Comparison of ENCODE assay signal across 8 cellular contexts in the genomic region with DNA sequence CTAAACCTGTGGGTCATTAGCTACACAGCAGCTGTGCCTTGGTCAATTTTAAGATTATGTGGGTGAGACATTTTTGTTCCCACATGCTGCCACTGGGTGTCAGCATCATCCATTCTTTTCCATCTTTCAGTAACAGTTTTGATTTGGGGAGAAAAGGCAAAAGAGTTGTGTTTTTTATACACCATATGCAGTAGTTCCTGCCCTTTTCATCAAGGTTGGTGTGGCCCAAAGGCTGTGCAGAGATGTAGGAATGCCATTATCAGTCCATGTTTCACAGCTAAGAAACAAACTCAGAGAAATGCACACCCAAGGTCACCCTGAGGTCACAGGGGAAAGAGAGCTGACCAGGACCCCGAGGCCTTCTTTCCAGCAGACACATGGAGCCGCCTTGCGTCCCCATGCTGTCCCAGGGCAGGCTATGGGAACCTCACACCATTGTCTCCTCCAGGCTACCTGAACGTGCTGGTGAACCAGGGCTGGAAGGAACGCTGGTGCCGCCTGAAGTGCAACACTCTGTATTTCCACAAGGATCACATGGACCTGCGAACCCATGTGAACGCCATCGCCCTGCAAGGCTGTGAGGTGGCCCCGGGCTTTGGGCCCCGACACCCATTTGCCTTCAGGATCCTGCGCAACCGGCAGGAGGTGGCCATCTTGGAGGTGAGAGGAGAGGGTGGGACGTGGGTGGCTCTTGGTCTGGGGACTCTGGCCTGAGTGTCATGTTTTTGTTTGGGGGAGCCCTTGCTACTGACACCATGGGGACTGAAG. TPM values are rescaled to one million over a fixed set of nuclear protein-coding genes. Genes with fewer than 3 reads are reported as not detected.
A peak's percentile ranks its signal among the peaks of the same experiment; 100 is the strongest.
DNase-seq lines count a peak whose midpoint lies in the region; ATAC-seq and TF ChIP-seq lines count a peak whose summit lies in the region.

No MANE protein-coding gene starts in this region.

- peak; percentile 83 for ATAC-seq in GM18861 (IDR thresholded peaks at IDR 0.05; ENCODE audit: unreplicated experiment)
- ATAC-seq in lung (ENCODE audit: insufficient read depth, low FRiP score), result no peak
- ATAC-seq in esophagus mucosa, result no peak
- ATAC-seq in HG03095 (IDR thresholded peaks at IDR 0.05; ENCODE audit: unreplicated experiment), result no peak

- no peaks in the 10 kb centered on the region for H3K9me3 Mint-ChIP-seq in CD8-positive, alpha-beta memory T cell

- POLR2A ChIA-PET in CD8-positive, alpha-beta memory T cell (lab: Charles Lee), result no interaction called here

- no peak overlapping the region for H3K4me3 Mint-ChIP-seq in CD8-positive, alpha-beta memory T cell

- H3K36me3 Mint-ChIP-seq in CD8-positive, alpha-beta memory T cell, result no peaks in the 10 kb centered on the region

- no peaks in the 10 kb centered on the region for H3K36me3 ChIP-seq in CD8-positive, alpha-beta memory T cell (ENCODE audit: insufficient read depth, low read length)
- H3K36me3 ChIP-seq in lung (ENCODE audit: control insufficient read depth in 2 of 2, insufficient read depth in 2 of 2, low read length in 2 of 2), result peaks cover 2 to 14% of the 10 kb centered on the region in 2 donors

- H3K27me3 Mint-ChIP-seq in CD8-positive, alpha-beta memory T cell, result peaks cover 4 to 5% of the 10 kb centered on the region in 2 donors

- no peaks in the 10 kb centered on the region for H3K27me3 ChIP-seq in CD8-positive, alpha-beta memory T cell (ENCODE audit: insufficient read depth, low read length, poor library complexity, severe bottlenecking)
- no peaks in the 10 kb centered on the region for H3K27me3 ChIP-seq in lung (ENCODE audit: control insufficient read depth, insufficient read depth)

- CTCF ChIA-PET in CD8-positive, alpha-beta memory T cell (lab: Charles Lee), result interaction anchor here (0.7 to 15.5 kb wide), 20 partner anchors 9 to 247 kb away, joined by 3 to 221 read pairs (median 5); partner anchors contain the start of genes GRPEL2, IL17B and PCYOX1L

- WGBS in lung, 2 donors, result 87 to 92% methylated on average over 14 of the region's 14 CpGs

- no peaks in the 10 kb centered on the region for H3K4me1 Mint-ChIP-seq in CD8-positive, alpha-beta memory T cell

- H3K27ac ChIP-seq in CD8-positive, alpha-beta memory T cell (ENCODE audit: low read depth, low read length), result no peak overlapping the region
- peak overlapping the region in 1 of 2 donors; percentile 30 for H3K27ac ChIP-seq in lung (ENCODE audit: low read depth in 1 of 2, low read length in 1 of 2)

- peak in 4 of 5 donors; percentile 13 to 52 (median 24) for DNase-seq in CD8-positive, alpha-beta memory T cell
- DNase-seq in HuH-7 (ENCODE audit: low spot score) (peak; percentile 52), SHP77 (lab: John Stamatoyannopoulos, UW) (peak; percentile 26 to 44), cardiac fibroblast (ENCODE audit: low read depth in 2 of 2) (peak; percentile 74 to 77), lung (ENCODE audit: low spot score) (no peak)

- H3K4me1 ChIP-seq in CD8-positive, alpha-beta memory T cell (ENCODE audit: insufficient read depth, low read length), result peaks cover 3% of the 10 kb centered on the region
- peaks cover 0 to 11% of the 10 kb centered on the region in 2 donors for H3K4me1 ChIP-seq in lung (ENCODE audit: control insufficient read depth in 2 of 2, insufficient read depth in 2 of 2, low read length in 2 of 2)

- no peaks in the 10 kb centered on the region for H3K9me3 ChIP-seq in CD8-positive, alpha-beta memory T cell (ENCODE audit: low read length)
- no peaks in the 10 kb centered on the region for H3K9me3 ChIP-seq in lung (ENCODE audit: control insufficient read depth in 2 of 2, insufficient read depth in 1 of 2, low read length in 1 of 2)

- peak; percentile 54 for TF ChIP-seq CTCF in cardiac fibroblast (IDR thresholded peaks at IDR 0.05; ENCODE audit: low read depth, low read length)
- TF ChIP-seq CTCF in lung (IDR thresholded peaks at IDR 0.05; ENCODE audit: control extremely low read depth, extremely low read depth), result peak; percentile 67

- no peak overlapping the region for H3K4me3 ChIP-seq in CD8-positive, alpha-beta memory T cell (ENCODE audit: low read length)
- no peak overlapping the region for H3K4me3 ChIP-seq in cardiac fibroblast (replicated peaks in 1 of 2; ENCODE audit: low read depth in 2 of 2, low read length in 2 of 2)
- H3K4me3 ChIP-seq in lung, result no peak overlapping the region

- H3K27ac Mint-ChIP-seq in CD8-positive, alpha-beta memory T cell, result no peak overlapping the region

RNA-seq across cellular contexts. Expression of gene GRPEL2, which starts 27.8 kb away (rescaled TPM):
- total RNA-seq in CD8-positive, alpha-beta memory T cell, result 10 to 100 TPM; 33.4 to 36.5 TPM
- polyA plus RNA-seq in CD8-positive, alpha-beta memory T cell, result 4.5 TPM
- 10 to 100 TPM; 19.2 to 20.2 TPM for total RNA-seq in lung
- 10 to 100 TPM in 1 of 2 donors, 1 to 10 TPM in 1; 6.6 to 12.7 TPM for polyA plus RNA-seq in lung
- total RNA-seq in esophagus mucosa, result 49.6 TPM

RNA-seq across cellular contexts. Expression of gene PCYOX1L, which starts 40.4 kb away (rescaled TPM):
- 10 to 100 TPM; 22.6 to 23.3 TPM for total RNA-seq in CD8-positive, alpha-beta memory T cell
- polyA plus RNA-seq in CD8-positive, alpha-beta memory T cell, result 11.9 TPM
- total RNA-seq in lung, result 1 to 10 TPM; 7.9 to 9.3 TPM
- polyA plus RNA-seq in lung, result 1 to 10 TPM; 4.8 to 6.8 TPM
- 6.5 TPM for total RNA-seq in esophagus mucosa

RNA-seq across cellular contexts. Expression of gene AFAP1L1, which starts 45.8 kb away (rescaled TPM):
- total RNA-seq in CD8-positive, alpha-beta memory T cell, result under 1 TPM in 1 of 2 experiments, not detected in 1; 0.18 TPM
- not detected for polyA plus RNA-seq in CD8-positive, alpha-beta memory T cell
- total RNA-seq in lung, result 10 to 100 TPM; 22.8 to 40.6 TPM
- 10 to 100 TPM in 1 of 2 donors, 1 to 10 TPM in 1; 9.8 to 13.3 TPM for polyA plus RNA-seq in lung
- total RNA-seq in esophagus mucosa, result 3.0 TPM
